In the genomic region with DNA sequence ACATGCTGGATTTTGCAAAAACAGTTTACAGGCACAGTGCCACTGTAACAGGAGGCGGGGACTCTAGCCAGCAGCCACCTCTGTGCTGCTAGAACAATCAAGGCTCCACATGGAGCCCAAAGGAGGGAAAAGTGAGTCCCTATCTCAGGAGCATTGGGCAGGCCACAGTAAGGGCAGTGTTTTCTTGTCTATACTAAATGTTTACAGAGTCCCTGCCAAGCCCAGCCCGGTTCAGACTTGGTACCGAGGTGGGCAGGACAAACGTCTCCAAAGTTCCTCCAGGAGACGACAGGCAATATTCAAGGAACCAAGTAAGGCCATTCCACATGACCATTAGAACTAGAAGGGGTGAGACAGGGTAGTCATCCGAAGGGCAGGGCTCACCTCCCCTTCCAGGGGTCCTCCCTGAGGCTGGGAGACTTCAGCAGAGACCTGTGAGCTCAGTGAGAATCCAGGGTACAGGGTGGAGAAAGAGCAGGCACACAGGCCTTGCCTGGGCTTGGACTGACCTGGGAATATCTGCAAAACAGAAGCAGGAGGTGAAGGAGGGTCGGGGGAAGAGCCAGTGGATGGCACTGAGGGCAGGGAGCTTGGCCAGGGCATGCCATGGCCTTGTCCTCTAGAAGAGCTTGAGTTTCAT, we compare ENCODE assay signal across 1 cellular context.
TF ChIP-seq lines count a peak whose summit lies in the region.

No MANE protein-coding gene starts in this region.

TF ChIP-seq in HepG2, 621 proteins besides CTCF, POLR2A, EP300 and RAD21:
- TF ChIP-seq ZNF136 (CRISPR knock-in tag; IDR thresholded peaks at IDR 0.05; ENCODE audit: low read depth) (no peak), FOXK2 (IDR thresholded peaks at IDR 0.05) (no peak), JDP2 (CRISPR knock-in tag; IDR thresholded peaks at IDR 0.05; ENCODE audit: borderline replicate concordance) (no peak), ZSCAN31 (CRISPR knock-in tag; IDR thresholded peaks at IDR 0.05; ENCODE audit: low read depth) (no peak), ZNF430 (CRISPR knock-in tag; IDR thresholded peaks at IDR 0.05) (no peak), ZNF446 (CRISPR knock-in tag; IDR thresholded peaks at IDR 0.05) (no peak)
- TF ChIP-seq, protein P1, sequence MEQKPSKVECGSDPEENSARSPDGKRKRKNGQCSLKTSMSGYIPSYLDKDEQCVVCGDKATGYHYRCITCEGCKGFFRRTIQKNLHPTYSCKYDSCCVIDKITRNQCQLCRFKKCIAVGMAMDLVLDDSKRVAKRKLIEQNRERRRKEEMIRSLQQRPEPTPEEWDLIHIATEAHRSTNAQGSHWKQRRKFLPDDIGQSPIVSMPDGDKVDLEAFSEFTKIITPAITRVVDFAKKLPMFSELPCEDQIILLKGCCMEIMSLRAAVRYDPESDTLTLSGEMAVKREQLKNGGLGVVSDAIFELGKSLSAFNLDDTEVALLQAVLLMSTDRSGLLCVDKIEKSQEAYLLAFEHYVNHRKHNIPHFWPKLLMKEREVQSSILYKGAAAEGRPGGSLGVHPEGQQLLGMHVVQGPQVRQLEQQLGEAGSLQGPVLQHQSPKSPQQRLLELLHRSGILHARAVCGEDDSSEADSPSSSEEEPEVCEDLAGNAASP (CRISPR knock-in tag; IDR thresholded peaks at IDR 0.05; ENCODE audit: borderline replicate concordance) = no peak
- TF ChIP-seq, protein P2, sequence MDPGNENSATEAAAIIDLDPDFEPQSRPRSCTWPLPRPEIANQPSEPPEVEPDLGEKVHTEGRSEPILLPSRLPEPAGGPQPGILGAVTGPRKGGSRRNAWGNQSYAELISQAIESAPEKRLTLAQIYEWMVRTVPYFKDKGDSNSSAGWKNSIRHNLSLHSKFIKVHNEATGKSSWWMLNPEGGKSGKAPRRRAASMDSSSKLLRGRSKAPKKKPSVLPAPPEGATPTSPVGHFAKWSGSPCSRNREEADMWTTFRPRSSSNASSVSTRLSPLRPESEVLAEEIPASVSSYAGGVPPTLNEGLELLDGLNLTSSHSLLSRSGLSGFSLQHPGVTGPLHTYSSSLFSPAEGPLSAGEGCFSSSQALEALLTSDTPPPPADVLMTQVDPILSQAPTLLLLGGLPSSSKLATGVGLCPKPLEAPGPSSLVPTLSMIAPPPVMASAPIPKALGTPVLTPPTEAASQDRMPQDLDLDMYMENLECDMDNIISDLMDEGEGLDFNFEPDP (CRISPR knock-in tag; conservative IDR thresholded peaks at IDR 0.05) = no peak
- TF ChIP-seq, protein P3, sequence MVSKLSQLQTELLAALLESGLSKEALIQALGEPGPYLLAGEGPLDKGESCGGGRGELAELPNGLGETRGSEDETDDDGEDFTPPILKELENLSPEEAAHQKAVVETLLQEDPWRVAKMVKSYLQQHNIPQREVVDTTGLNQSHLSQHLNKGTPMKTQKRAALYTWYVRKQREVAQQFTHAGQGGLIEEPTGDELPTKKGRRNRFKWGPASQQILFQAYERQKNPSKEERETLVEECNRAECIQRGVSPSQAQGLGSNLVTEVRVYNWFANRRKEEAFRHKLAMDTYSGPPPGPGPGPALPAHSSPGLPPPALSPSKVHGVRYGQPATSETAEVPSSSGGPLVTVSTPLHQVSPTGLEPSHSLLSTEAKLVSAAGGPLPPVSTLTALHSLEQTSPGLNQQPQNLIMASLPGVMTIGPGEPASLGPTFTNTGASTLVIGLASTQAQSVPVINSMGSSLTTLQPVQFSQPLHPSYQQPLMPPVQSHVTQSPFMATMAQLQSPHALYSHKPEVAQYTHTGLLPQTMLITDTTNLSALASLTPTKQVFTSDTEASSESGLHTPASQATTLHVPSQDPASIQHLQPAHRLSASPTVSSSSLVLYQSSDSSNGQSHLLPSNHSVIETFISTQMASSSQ (IDR thresholded peaks at IDR 0.05; ENCODE audit: low read depth) = no peak
- TF ChIP-seq, protein P3 (CRISPR knock-in tag; IDR thresholded peaks at IDR 0.05; ENCODE audit: borderline replicate concordance) = no peak
- TF ChIP-seq, protein P4, sequence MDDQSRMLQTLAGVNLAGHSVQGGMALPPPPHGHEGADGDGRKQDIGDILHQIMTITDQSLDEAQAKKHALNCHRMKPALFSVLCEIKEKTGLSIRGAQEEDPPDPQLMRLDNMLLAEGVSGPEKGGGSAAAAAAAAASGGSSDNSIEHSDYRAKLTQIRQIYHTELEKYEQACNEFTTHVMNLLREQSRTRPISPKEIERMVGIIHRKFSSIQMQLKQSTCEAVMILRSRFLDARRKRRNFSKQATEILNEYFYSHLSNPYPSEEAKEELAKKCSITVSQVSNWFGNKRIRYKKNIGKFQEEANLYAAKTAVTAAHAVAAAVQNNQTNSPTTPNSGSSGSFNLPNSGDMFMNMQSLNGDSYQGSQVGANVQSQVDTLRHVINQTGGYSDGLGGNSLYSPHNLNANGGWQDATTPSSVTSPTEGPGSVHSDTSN (CRISPR knock-in tag; IDR thresholded peaks at IDR 0.05; ENCODE audit: borderline replicate concordance) = no peak
